In the genomic region with DNA sequence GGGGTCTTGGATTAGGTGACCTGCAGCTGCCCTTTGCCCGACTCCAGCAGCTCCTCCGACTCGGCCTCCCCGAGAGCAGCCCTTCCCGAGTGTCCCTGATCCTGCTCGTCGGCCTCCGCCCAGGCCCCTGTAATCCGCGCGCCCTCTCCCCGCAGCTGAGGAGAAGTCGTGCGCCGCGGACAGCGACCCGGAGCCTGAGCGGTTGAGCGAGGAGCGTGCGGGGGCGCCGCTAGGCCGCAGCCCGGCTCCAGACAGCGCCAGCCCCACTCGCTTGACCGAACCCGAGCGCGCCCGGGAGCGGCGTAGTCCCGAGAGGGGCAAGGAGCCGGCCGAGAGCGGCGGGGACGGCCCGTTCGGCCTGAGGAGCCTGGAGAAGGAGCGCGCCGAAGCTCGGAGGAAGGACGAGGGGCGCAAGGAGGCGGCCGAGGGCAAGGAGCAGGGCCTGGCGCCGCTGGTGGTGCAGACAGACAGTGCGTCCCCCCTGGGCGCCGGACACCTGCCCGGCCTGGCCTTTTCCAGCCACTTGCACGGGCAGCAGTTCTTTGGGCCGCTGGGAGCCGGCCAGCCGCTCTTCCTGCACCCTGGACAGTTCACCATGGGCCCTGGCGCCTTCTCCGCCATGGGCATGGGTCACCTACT, we compare ENCODE assay signal across 11 cellular contexts. TPM values are rescaled to one million over a fixed set of nuclear protein-coding genes. Genes with fewer than 3 reads are reported as not detected.
DNase-seq lines count a peak whose midpoint lies in the region; ATAC-seq and TF ChIP-seq lines count a peak whose summit lies in the region.
"Had no signal": no experiment of that assay in that cellular context is flagged by ENCODE, and none has a peak within 500 bp of the region (broad histone marks: within the 10 kb centered on the region; RNA-seq: fewer than 3 reads in every experiment).

No MANE protein-coding gene starts in this region.

- H3K4me1 ChIP-seq in Peyer's patch (peaks cover 0 to 50% (median 24%) of the 10 kb centered on the region in 4 donors), esophagus squamous epithelium (peaks cover 33 to 95% (median 40%) of the 10 kb centered on the region in 3 donors), parathyroid adenoma (peaks cover 3% of the 10 kb centered on the region)

- POLR2A ChIA-PET in AG04450 (lab: Yijun Ruan, JAX) = no interaction called here

- ATAC-seq in HG02852 (IDR thresholded peaks at IDR 0.05; ENCODE audit: unreplicated experiment) = no peak
- no peak for ATAC-seq in HG02588 (IDR thresholded peaks at IDR 0.05; ENCODE audit: unreplicated experiment)
- ATAC-seq in HG03571 (IDR thresholded peaks at IDR 0.05; ENCODE audit: unreplicated experiment) = no peak
- ATAC-seq: HCT116 had no signal

- no peak overlapping the region for H3K9ac ChIP-seq in parathyroid adenoma

- 33% methylated on average over 11 of the region's 63 CpGs; no CpG with 5 or more reads in 1 of the 2 donors for WGBS in esophagus squamous epithelium, 2 donors

- TF ChIP-seq CTCF in AG04450 (IDR thresholded peaks at IDR 0.05; ENCODE audit: low read depth, low read length) (no peak), Peyer's patch (IDR thresholded peaks at IDR 0.05) (no peak), esophagus squamous epithelium (IDR thresholded peaks at IDR 0.05) (no peak), parathyroid adenoma (IDR thresholded peaks at IDR 0.05) (no peak)

- no peaks in the 10 kb centered on the region for H3K79me2 ChIP-seq in parathyroid adenoma

- H3K27ac ChIP-seq in AG04450 (ENCODE audit: low read depth, low read length) (peak overlapping the region; percentile 93), Peyer's patch (peak overlapping the region in 3 of 4 donors; percentile 9 to 77 (median 71)), esophagus squamous epithelium (peak overlapping the region; percentile 79 to 91 (median 84)), parathyroid adenoma (no peak overlapping the region)

- no peak for DNase-seq in AG04450 (ENCODE audit: low read depth, low spot score)
- peak in 1 of 3 donors; percentile 41 for DNase-seq in Peyer's patch
- DNase-seq in esophagus squamous epithelium (lab: John Stamatoyannopoulos, UW) = no peak
- no peak for DNase-seq in T-helper 9 cell
- DNase-seq: COR-L47, NCI-H446 had no signal

- intact Hi-C loops in esophagus squamous epithelium (cut with DNase I) = no loop called here

- H3K36me3 ChIP-seq in Peyer's patch (no peaks in the 10 kb centered on the region), esophagus squamous epithelium (peaks cover 0 to 14% (median 0%) of the 10 kb centered on the region in 3 donors), parathyroid adenoma (ENCODE audit: control insufficient read depth, insufficient read depth, low read length) (no peaks in the 10 kb centered on the region)

- H3K4me2 ChIP-seq in parathyroid adenoma (ENCODE audit: low read length) = peak overlapping the region; percentile 42

- H3K4me3 ChIP-seq in AG04450 (ENCODE audit: low read depth, low read length) (peak overlapping the region; percentile 98), Peyer's patch (peak overlapping the region in 3 of 4 donors; percentile 39 to 41 (median 40)), esophagus squamous epithelium (peak overlapping the region in 3 of 4 donors; percentile 53 to 81 (median 53)), parathyroid adenoma (ENCODE audit: low read depth, low read length) (no peak overlapping the region)

- CTCF ChIA-PET in AG04450 (lab: Charles Lee) = interaction anchor here (1.7 kb wide), 1 partner anchor 684 kb away, joined by 4 read pairs; no protein-coding TSS in a partner anchor

- TF ChIP-seq POLR2A in Peyer's patch (IDR thresholded peaks at IDR 0.05) (no peak), esophagus squamous epithelium (IDR thresholded peaks at IDR 0.05) (no peak)

- H3K9me3 ChIP-seq in AG04450 (ENCODE audit: control insufficient read depth, insufficient read depth, low read length) (no peaks in the 10 kb centered on the region; the same call in 1 of the 2 replicates), Peyer's patch (no peaks in the 10 kb centered on the region), esophagus squamous epithelium (no peaks in the 10 kb centered on the region), parathyroid adenoma (ENCODE audit: control insufficient read depth, low read length) (no peaks in the 10 kb centered on the region)

- no peaks in the 10 kb centered on the region for H3K27me3 ChIP-seq in AG04450 (ENCODE audit: control insufficient read depth, insufficient read depth, low read length)
- H3K27me3 ChIP-seq in Peyer's patch = peaks cover 0 to 51% of the 10 kb centered on the region in 2 donors
- H3K27me3 ChIP-seq in esophagus squamous epithelium = peaks cover 21 to 100% (median 36%) of the 10 kb centered on the region in 4 donors
- H3K27me3 ChIP-seq in parathyroid adenoma (ENCODE audit: control insufficient read depth, insufficient read depth, low read length) = peaks cover 21% of the 10 kb centered on the region

- peak overlapping the region; percentile 53 for H2AFZ ChIP-seq in parathyroid adenoma

RNA-seq across cellular contexts. Expression of a gene that starts 5.5 kb away (rescaled TPM):
- polyA plus RNA-seq in AG04450 (2011; rRNA removed) = 18.3 and 22.0 TPM in 2 replicates
- 36.1 and 52.1 TPM in 2 replicates for polyA minus RNA-seq in AG04450 (2011; rRNA and poly(A)+ RNA removed)
- total RNA-seq in Peyer's patch (10 to 100 TPM in 1 of 4 donors, 1 to 10 TPM in 3; 2.3 to 31.4 (median 8.2) TPM), esophagus squamous epithelium (10 to 100 TPM in 1 of 4 donors, 1 to 10 TPM in 3; 2.2 to 13.4 (median 4.2) TPM)

RNA-seq across cellular contexts. Expression of a gene that starts 47.1 kb away (rescaled TPM):
- polyA plus RNA-seq in AG04450 (2011; rRNA removed) = 0.06 and 0.11 TPM in 2 replicates
- polyA minus RNA-seq in AG04450 (2011; rRNA and poly(A)+ RNA removed) = not detected in 2 replicates
- total RNA-seq in Peyer's patch (not detected), esophagus squamous epithelium (not detected)
